Comparison of ENCODE assay signal across 23 cellular contexts in the genomic region with DNA sequence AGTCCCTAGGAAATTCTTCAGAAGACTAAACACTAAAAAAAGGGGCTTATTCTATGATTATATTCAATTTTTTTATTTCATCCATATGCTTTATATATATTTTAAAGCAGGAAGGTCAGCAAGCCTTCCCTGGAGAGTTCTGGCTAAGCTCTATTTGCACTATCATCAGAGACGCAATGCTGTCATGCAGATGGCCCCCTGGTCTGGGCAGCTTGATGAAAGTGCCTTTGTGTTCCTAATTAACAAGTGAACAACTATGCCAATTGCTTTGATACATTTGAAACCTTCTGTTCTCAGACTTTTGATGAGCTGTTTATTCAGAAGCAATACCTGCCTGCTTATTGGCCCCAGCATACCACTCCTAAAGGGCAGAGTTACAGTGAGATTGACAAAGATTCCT.
DNase-seq lines count a peak whose midpoint lies in the region; ATAC-seq, FAIRE-seq and TF ChIP-seq lines count a peak whose summit lies in the region.
"Had no signal": no experiment of that assay in that cellular context is flagged by ENCODE, and none has a peak within 500 bp of the region (broad histone marks: within the 10 kb centered on the region; RNA-seq: fewer than 3 reads in every experiment).

No MANE protein-coding gene starts in this region.

- H2AFZ ChIP-seq in GM23338: no peak overlapping the region

- ATAC-seq in GM23338 (peak; percentile 96), GM18520 (IDR thresholded peaks at IDR 0.05; ENCODE audit: unreplicated experiment) (no peak), psoas muscle (no peak)
- ATAC-seq: activated T-cell treated with anti-CD3 and anti-CD28 coated beads, Interleukin-2, amount 50 U/mL, for 72 hours; heart right ventricle; Panc1; pancreas had no signal

- H3K79me2 ChIP-seq in GM23338 (replicated peaks; ENCODE audit: insufficient read depth): no peaks in the 10 kb centered on the region

- H3K9me2 ChIP-seq in GM23338 (ENCODE audit: insufficient read depth): no peaks in the 10 kb centered on the region

- no peak overlapping the region for H3K4me3 Mint-ChIP-seq in GM23338
- H3K4me3 Mint-ChIP-seq: activated naive CD4-positive, alpha-beta T cell treated with anti-CD3 and anti-CD28 coated beads, Interleukin-2, amount 10 ng/mL, durations not matched to agents 7 days and 5 days; activated T-cell treated with anti-CD3 and anti-CD28 coated beads, Interleukin-2, amount 50 U/mL, for 72 hours; nephron had no signal

- no peak for FAIRE-seq in RCC 7860 (lab: Jason Lieb, UNC)
- FAIRE-seq: pancreas had no signal

- H3K4me1 Mint-ChIP-seq in GM23338: peaks cover 31% of the 10 kb centered on the region
- H3K4me1 Mint-ChIP-seq: activated naive CD4-positive, alpha-beta T cell treated with anti-CD3 and anti-CD28 coated beads, Interleukin-2, amount 10 ng/mL, durations not matched to agents 7 days and 5 days; nephron had no signal

- 0 out of 2 replicates have a peak overlapping the region, but pooled peaks have one; percentile 4 for H3K27ac ChIP-seq in GM23338 (ENCODE audit: low read depth)
- no peak overlapping the region for H3K27ac ChIP-seq in iPS-20b (ENCODE audit: low read length)
- H3K27ac ChIP-seq in psoas muscle: no peak overlapping the region
- H3K27ac ChIP-seq: C4-2B, heart right ventricle, KMS-11, left ventricle myocardium inferior, pancreas, sigmoid colon had no signal

- peaks cover 6% of the 10 kb centered on the region; the same call in 1 of the 3 replicates for H3K9me3 Mint-ChIP-seq in GM23338

- TF ChIP-seq CTCF in GM23338 (conservative IDR thresholded peaks at IDR 0.05; ENCODE audit: low read depth in 2 of 2): no peak
- no peak for TF ChIP-seq CTCF in psoas muscle (IDR thresholded peaks at IDR 0.05)

- H3K36me3 ChIP-seq in GM23338 (ENCODE audit: insufficient read depth): no peaks in the 10 kb centered on the region; the same call in 1 of the 2 replicates
- no peaks in the 10 kb centered on the region for H3K36me3 ChIP-seq in iPS-20b (ENCODE audit: insufficient read depth, low read depth, low read length)
- H3K36me3 ChIP-seq in psoas muscle (ENCODE audit: insufficient read depth in 1 of 2, low read depth in 1 of 2): no peaks in the 10 kb centered on the region
- H3K36me3 ChIP-seq: heart right ventricle, left ventricle myocardium inferior, pancreas, sigmoid colon had no signal

- H3K9me3 ChIP-seq in iPS-20b (ENCODE audit: insufficient read depth, low read depth, low read length): no peaks in the 10 kb centered on the region; the same call in 1 of the 2 replicates
- no peaks in the 10 kb centered on the region for H3K9me3 ChIP-seq in psoas muscle
- H3K9me3 ChIP-seq: pancreas had no signal

- H3K27me3 ChIP-seq in GM23338 (ENCODE audit: insufficient read depth): no peaks in the 10 kb centered on the region
- no peaks in the 10 kb centered on the region for H3K27me3 ChIP-seq in iPS-20b (ENCODE audit: insufficient read depth, low read length)
- H3K27me3 ChIP-seq in psoas muscle (ENCODE audit: insufficient read depth in 3 of 3, low read length in 2 of 3): no peaks in the 10 kb centered on the region
- H3K27me3 ChIP-seq: heart right ventricle, pancreas, sigmoid colon had no signal

- intact Hi-C loops in psoas muscle (cut with DNase I): no loop called here

- 0% methylated on average over 1 of the region's 1 CpG for WGBS in psoas muscle, 3 donors

- H3K4me3 ChIP-seq in GM23338 (no peak overlapping the region), iPS-20b (ENCODE audit: low read length) (peak overlapping the region; percentile 44), psoas muscle (no peak overlapping the region)
- H3K4me3 ChIP-seq: heart right ventricle, left ventricle myocardium inferior, pancreas, sigmoid colon had no signal

- DNase-seq in GM23338 (ENCODE audit: low spot score) (peak; percentile 68), NCI-H1694 (lab: John Stamatoyannopoulos, UW) (peak; percentile 67), NCI-H524 treated with DMSO at 0.1 percent for 48 hours (lab: John Stamatoyannopoulos, UW) (peak; percentile 59), RCC 7860 (ENCODE audit: low spot score) (no peak), psoas muscle (no peak)
- DNase-seq in stimulated activated CD8-positive, alpha-beta memory T cell treated with anti-CD3 and anti-CD28 coated beads, Interleukin-4, amount 100 ng/mL, for 48 hours: no peak
- DNase-seq: ACHN; activated CD4-positive, alpha-beta T cell treated with anti-CD3 and anti-CD28 coated beads for 48 hours; activated naive CD4-positive, alpha-beta T cell treated with anti-CD3 and anti-CD28 coated beads, Interleukin-2, amount 10 ng/mL, durations not matched to agents 7 days and 5 days; activated T-cell treated with anti-CD3 and anti-CD28 coated beads, Interleukin-2, amount 50 U/mL, for 72 hours; central memory CD4-positive, alpha-beta T cell; heart right ventricle; left ventricle myocardium inferior; midbrain; pancreas; sigmoid colon; stimulated activated CD4-positive, alpha-beta T cell treated with anti-CD3 and anti-CD28 coated beads, Interleukin-15, amount 100 ng/mL, for 24 hours had no signal

- H3K9ac ChIP-seq in iPS-20b (ENCODE audit: low read depth, low read length): no peak overlapping the region
- H3K9ac ChIP-seq: KMS-11 had no signal

- H3K4me2 ChIP-seq in GM23338: peak overlapping the region; percentile 34
- H3K4me2 ChIP-seq: KMS-11 had no signal

- H3K4me1 ChIP-seq in GM23338 (ENCODE audit: insufficient read depth): peaks cover 26% of the 10 kb centered on the region
- H3K4me1 ChIP-seq in iPS-20b (ENCODE audit: insufficient read depth, low read length): peaks cover 20% of the 10 kb centered on the region; the same call in 1 of the 2 replicates
- H3K4me1 ChIP-seq in psoas muscle: no peaks in the 10 kb centered on the region
- H3K4me1 ChIP-seq: heart right ventricle, left ventricle myocardium inferior, pancreas, sigmoid colon had no signal

- H3K27me3 Mint-ChIP-seq in GM23338 (ENCODE audit: insufficient read depth, low read depth, poor library complexity): peaks cover 2% of the 10 kb centered on the region
- H3K27me3 Mint-ChIP-seq: activated naive CD4-positive, alpha-beta T cell treated with anti-CD3 and anti-CD28 coated beads, Interleukin-2, amount 10 ng/mL, durations not matched to agents 7 days and 5 days had no signal

- peaks cover 11% of the 10 kb centered on the region; the same call in 2 of the 3 replicates for H3K36me3 Mint-ChIP-seq in GM23338 (ENCODE audit: low read depth)
- H3K36me3 Mint-ChIP-seq: activated naive CD4-positive, alpha-beta T cell treated with anti-CD3 and anti-CD28 coated beads, Interleukin-2, amount 10 ng/mL, durations not matched to agents 7 days and 5 days had no signal

- no peak overlapping the region for H3K27ac Mint-ChIP-seq in GM23338
- H3K27ac Mint-ChIP-seq: activated naive CD4-positive, alpha-beta T cell treated with anti-CD3 and anti-CD28 coated beads, Interleukin-2, amount 10 ng/mL, durations not matched to agents 7 days and 5 days; activated T-cell treated with anti-CD3 and anti-CD28 coated beads, Interleukin-2, amount 50 U/mL, for 72 hours; nephron had no signal

- H3F3A ChIP-seq in GM23338 (replicated peaks; ENCODE audit: low read depth): no peaks in the 10 kb centered on the region

- no peaks in the 10 kb centered on the region for H4K20me1 ChIP-seq in GM23338 (replicated peaks; ENCODE audit: insufficient read depth)

TF ChIP-seq in GM23338, 12 proteins besides CTCF, POLR2A, EP300 and RAD21 (continues in another document):
- TF ChIP-seq ZNF331 (CRISPR knock-in tag; IDR thresholded peaks at IDR 0.05; ENCODE audit: low read depth) (no peak), NANOG (IDR thresholded peaks at IDR 0.05; ENCODE audit: borderline replicate concordance) (peak; percentile 46; the same call in 1 of the 2 replicates)

Comparison
In these comparisons a context has a peak if more than half of its experiments do, and no peak if none do; other contexts are left out.
1. DNase-seq: peak in GM23338 (single experiment), NCI-H1694 (single experiment) and NCI-H524 treated with DMSO at 0.1 percent for 48 hours (single experiment); none in RCC 7860 (single experiment), stimulated activated CD8-positive, alpha-beta memory T cell treated with anti-CD3 and anti-CD28 coated beads, Interleukin-4, amount 100 ng/mL, for 48 hours (single experiment) and psoas muscle (0 of 2).